ENCODE assay signal across 8 cellular contexts in genomic region chr9:125649315-125649714, GRCh38. TPM values are rescaled to one million over a fixed set of nuclear protein-coding genes. Genes with fewer than 3 reads are reported as not detected.
DNase-seq lines count a peak whose midpoint lies in the region; ATAC-seq and TF ChIP-seq lines count a peak whose summit lies in the region.

No MANE protein-coding gene starts in this region.

- H3K36me3 ChIP-seq in tibial nerve = no peaks in the 10 kb centered on the region

- peak in 1 of 2 donors; percentile 54 for TF ChIP-seq EP300 in tibial nerve (IDR thresholded peaks at IDR 0.05)

- no peak overlapping the region for H3K4me3 ChIP-seq in tibial nerve

- WGBS in tibial nerve, 2 donors = 73 to 76% methylated on average over 6 of the region's 6 CpGs

- H3K9me3 ChIP-seq in tibial nerve = no peaks in the 10 kb centered on the region

- DNase-seq in stimulated activated CD4-positive, alpha-beta T cell treated with anti-CD3 and anti-CD28 coated beads, Interleukin-1b, Interleukin-23, amount 100 ng/mL, for 48 hours = peak; percentile 41
- DNase-seq in stimulated activated CD4-positive, alpha-beta T cell treated with anti-CD3 and anti-CD28 coated beads, Interleukin-2, amount 100 ng/mL, for 48 hours = no peak
- DNase-seq in SKM-1 treated with dmso at 0.1 percent for 144 hours (lab: John Stamatoyannopoulos, UW; ENCODE audit: unreplicated experiment) (peak; percentile 81), glomerular endothelial cell (ENCODE audit: extremely low read depth, low read depth, low spot score) (peak; percentile 88), SK-N-DZ (ENCODE audit: low spot score) (no peak), tibial nerve (ENCODE audit: low spot score in 2 of 2) (no peak), DMS53 (lab: John Stamatoyannopoulos, UW) (no peak)

- peaks cover 0 to 59% (median 16%) of the 10 kb centered on the region in 4 donors for H3K4me1 ChIP-seq in tibial nerve

- peak overlapping the region in 2 of 4 donors; percentile 48 to 55 for H3K27ac ChIP-seq in tibial nerve

- no peak for ATAC-seq in HG02970 (IDR thresholded peaks at IDR 0.05; ENCODE audit: low FRiP score, unreplicated experiment)

- no peak for TF ChIP-seq POLR2A in tibial nerve (IDR thresholded peaks at IDR 0.05)

- H3K27me3 ChIP-seq in tibial nerve = no peaks in the 10 kb centered on the region

- TF ChIP-seq CTCF in tibial nerve (IDR thresholded peaks at IDR 0.05) = no peak

RNA-seq across cellular contexts. Expression of gene MAPKAP1, which starts 57.7 kb away (rescaled TPM):
- total RNA-seq in glomerular endothelial cell = 76.9 and 84.3 TPM in 2 replicates
- polyA plus RNA-seq in SK-N-DZ (2014; cell fraction: cytosol; rRNA removed) = 56.8 and 57.7 TPM in 2 replicates
- 37.1 and 55.5 TPM in 2 replicates for polyA plus RNA-seq in SK-N-DZ (2014; cell fraction: nucleus; rRNA removed)
- total RNA-seq in tibial nerve = 100 to 1,000 TPM in 1 of 4 donors, 10 to 100 TPM in 3; 61.4 to 111 (median 92.7) TPM

Comparison
In these comparisons a context has a peak if more than half of its experiments do, and no peak if none do; other contexts are left out.
1. DNase-seq: peak in stimulated activated CD4-positive, alpha-beta T cell treated with anti-CD3 and anti-CD28 coated beads, Interleukin-1b, Interleukin-23, amount 100 ng/mL, for 48 hours (single experiment), SKM-1 treated with dmso at 0.1 percent for 144 hours (single experiment) and glomerular endothelial cell (single experiment); none in stimulated activated CD4-positive, alpha-beta T cell treated with anti-CD3 and anti-CD28 coated beads, Interleukin-2, amount 100 ng/mL, for 48 hours (0 of 2), SK-N-DZ (single experiment), tibial nerve (0 of 2) and DMS53 (single experiment).